11 cellular contexts compared by ENCODE assay signal in the genomic region with DNA sequence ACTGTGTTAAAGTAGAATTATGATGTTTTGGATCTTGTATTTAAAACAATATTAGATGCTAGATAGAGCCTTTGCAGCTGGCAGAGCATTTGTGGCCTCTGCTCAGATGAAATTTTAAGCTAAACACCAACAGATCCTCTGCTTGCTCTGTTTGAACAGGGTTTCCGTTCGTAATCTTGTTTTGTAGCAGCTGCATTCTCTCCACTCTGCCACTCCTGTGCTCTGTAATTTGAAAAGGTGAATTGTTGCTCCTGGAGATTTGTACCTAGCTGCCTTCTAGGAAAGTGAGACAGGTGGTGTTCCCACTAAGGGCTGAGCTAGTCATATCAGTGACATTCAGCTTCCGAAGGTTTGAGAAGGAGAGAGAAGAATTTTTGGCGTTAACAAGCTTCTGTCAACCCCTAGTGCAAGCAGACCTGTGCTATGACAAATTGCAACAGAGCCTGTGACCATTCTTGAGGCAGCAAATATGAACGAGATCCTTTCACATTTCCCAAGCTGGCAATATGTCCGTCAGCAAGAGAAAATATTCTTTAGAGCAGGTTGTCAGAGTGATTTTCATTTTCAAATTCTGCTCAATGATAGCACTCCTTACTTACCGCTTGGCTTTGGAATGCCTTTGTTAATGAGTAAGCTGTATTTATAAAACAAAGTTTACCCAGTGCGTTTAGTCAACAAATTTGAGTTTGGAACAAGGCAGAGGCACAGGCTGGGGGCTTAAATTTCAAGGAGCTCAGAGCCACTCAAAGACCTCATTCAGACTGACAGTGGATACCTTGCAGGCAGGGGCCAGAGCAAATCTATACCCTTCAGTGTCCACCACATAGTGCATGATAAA. TPM values are rescaled to one million over a fixed set of nuclear protein-coding genes. Genes with fewer than 3 reads are reported as not detected.
DNase-seq lines count a peak whose midpoint lies in the region; TF ChIP-seq lines count a peak whose summit lies in the region.
"Had no signal": no experiment of that assay in that cellular context is flagged by ENCODE, and none has a peak within 500 bp of the region (broad histone marks: within the 10 kb centered on the region; RNA-seq: fewer than 3 reads in every experiment).

No MANE protein-coding gene starts in this region.

- DNase-seq in NCI-H82 (lab: John Stamatoyannopoulos, UW) (peak; percentile 16), NCI-H82 treated with DMSO at 0.1 percent for 48 hours (lab: John Stamatoyannopoulos, UW; ENCODE audit: unreplicated experiment) (no peak), NCI-H748 treated with DMSO at 0.1 percent for 48 hours (lab: John Stamatoyannopoulos, UW) (peak; percentile 6), fibroblast of mammary gland (ENCODE audit: low read depth) (no peak), GDM1 (lab: John Stamatoyannopoulos, UW) (no peak), NCI-H774 (lab: John Stamatoyannopoulos, UW) (no peak), HuH-7 (ENCODE audit: low spot score) (no peak)
- DNase-seq: activated CD4-positive, alpha-beta T cell treated with anti-CD3 and anti-CD28 coated beads for 4 hours; effector memory CD8-positive, alpha-beta T cell had no signal

- H3K4me3 ChIP-seq in fibroblast of mammary gland (ENCODE audit: control insufficient read depth, low read depth, low read length) (peak overlapping the region; percentile 13), skeletal muscle satellite cell (ENCODE audit: low read length) (no peak overlapping the region)

- no peak overlapping the region for H3K9ac ChIP-seq in skeletal muscle satellite cell (ENCODE audit: low read depth, low read length)

- H3K4me1 ChIP-seq in skeletal muscle satellite cell (ENCODE audit: control insufficient read depth, insufficient read depth, low read length) = peaks cover 14% of the 10 kb centered on the region

- TF ChIP-seq CTCF in fibroblast of mammary gland (conservative IDR thresholded peaks at IDR 0.05; ENCODE audit: control insufficient read depth, insufficient read depth, low read depth, low read length) = no peak

- peaks cover 15% of the 10 kb centered on the region for H3K36me3 ChIP-seq in skeletal muscle satellite cell (ENCODE audit: insufficient read depth, low read length)

- H3K9me3 ChIP-seq in skeletal muscle satellite cell (replicated peaks; ENCODE audit: low read length) = no peaks in the 10 kb centered on the region

- H3K27me3 ChIP-seq in skeletal muscle satellite cell (ENCODE audit: control insufficient read depth, insufficient read depth, low read length) = no peaks in the 10 kb centered on the region

- H3K4me2 ChIP-seq in skeletal muscle satellite cell (ENCODE audit: low read length) = peak overlapping the region; percentile 30

RNA-seq across cellular contexts. Expression of a gene that starts 5.3 kb away (rescaled TPM):
- total RNA-seq in skeletal muscle satellite cell (2012; rRNA removed) = 72.8 and 167 TPM in 2 replicates
- total RNA-seq: HT-29 had no signal

Comparison
In these comparisons a context has a peak if more than half of its experiments do, and no peak if none do; other contexts are left out.
1. DNase-seq: peak in NCI-H82 (single experiment) and NCI-H748 treated with DMSO at 0.1 percent for 48 hours (single experiment); none in NCI-H82 treated with DMSO at 0.1 percent for 48 hours (single experiment), fibroblast of mammary gland (single experiment), GDM1 (single experiment), NCI-H774 (single experiment) and HuH-7 (single experiment).